ENCODE assay signal across 1 cellular context in the genomic region with DNA sequence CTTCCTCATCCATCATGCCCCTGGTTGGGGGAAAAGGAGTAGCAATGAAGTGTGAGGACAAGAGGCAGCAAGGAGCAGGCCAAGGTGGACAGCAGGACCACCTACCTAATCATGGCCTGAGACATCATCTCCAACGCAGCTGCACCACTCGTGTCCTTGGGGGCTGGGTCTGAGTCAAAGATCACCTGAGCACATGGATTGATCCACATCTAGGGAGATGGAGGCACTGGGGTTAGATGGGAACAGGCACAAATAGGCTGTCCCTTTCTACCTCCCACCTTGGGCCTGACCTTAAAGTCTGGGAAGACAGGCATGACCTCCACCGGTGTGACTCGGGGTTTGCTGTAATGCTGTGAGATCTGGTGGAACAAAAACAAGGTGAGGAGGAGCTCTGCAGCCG.
TF ChIP-seq lines count a peak whose summit lies in the region.

No MANE protein-coding gene starts in this region.

TF ChIP-seq in H1, 55 proteins besides CTCF, POLR2A, EP300 and RAD21:
- TF ChIP-seq POLR2AphosphoS5 (IDR thresholded peaks at IDR 0.05; ENCODE audit: low read depth, low read length) (peak; percentile 59), SIX5 (IDR thresholded peaks at IDR 0.05; ENCODE audit: low read depth, low read length) (no peak)
